ENCODE assay signal across 11 cellular contexts in the genomic region with DNA sequence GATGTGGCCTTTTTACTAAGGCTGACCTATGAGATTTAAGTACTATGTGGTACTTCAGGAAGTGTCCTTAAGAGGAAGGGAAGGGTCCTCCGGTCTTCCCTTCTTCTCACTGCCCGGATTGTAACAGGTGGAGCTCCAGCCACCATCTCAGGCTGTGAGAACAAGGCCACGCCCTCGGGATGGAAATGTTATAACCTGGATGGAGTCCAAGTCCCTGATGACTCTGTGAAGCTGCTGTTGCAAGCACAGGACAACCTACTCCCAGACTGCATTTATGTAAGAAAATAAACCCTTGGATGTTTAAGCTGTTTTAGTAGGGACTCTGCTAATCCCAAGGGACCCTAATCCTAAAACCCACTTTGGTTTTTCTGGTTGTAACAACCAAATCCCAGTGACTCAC.
A peak's percentile ranks its signal among the peaks of the same experiment; 100 is the strongest.
DNase-seq lines count a peak whose midpoint lies in the region; ATAC-seq and TF ChIP-seq lines count a peak whose summit lies in the region.
"Had no signal": no experiment of that assay in that cellular context is flagged by ENCODE, and none has a peak within 500 bp of the region (broad histone marks: within the 10 kb centered on the region; RNA-seq: fewer than 3 reads in every experiment).

No MANE protein-coding gene starts in this region.

- no peak overlapping the region for H3K9ac ChIP-seq in HCT116 (ENCODE audit: low read length)
- H3K9ac ChIP-seq: BLaER1 had no signal

- intact Hi-C loops in A673 (cut with micrococcal nuclease; ENCODE audit: unreplicated experiment) (no loop called here), HCT116 (cut with micrococcal nuclease) (no loop called here), sciatic nerve (cut with DNase I) (no loop called here)

- H3K36me3 ChIP-seq in A673 (ENCODE audit: insufficient read depth, low read length, poor library complexity, severe bottlenecking), result no peaks in the 10 kb centered on the region
- no peaks in the 10 kb centered on the region for H3K36me3 ChIP-seq in HCT116 (ENCODE audit: control insufficient read depth in 1 of 2, insufficient read depth in 2 of 2, low read length in 2 of 2)
- H3K36me3 ChIP-seq: BLaER1 had no signal

- H3K36me3 Mint-ChIP-seq in T-helper 2 cell treated with Interferon-gamma antibody and Interleukin-4, amounts not matched to agents 5 μg/mL and 100 μg/mL, for 36 hours (ENCODE audit: low read depth), result no peaks in the 10 kb centered on the region

- RAD21 ChIA-PET in HCT116 (lab: Charles Lee; ENCODE audit: low non-redundant PET in 1 of 2, low total read pairs in 2 of 2, uncharacterized antibody in 2 of 2, unreplicated experiment in 2 of 2), result no interaction called here

- TF ChIP-seq CTCF in A673 (conservative IDR thresholded peaks at IDR 0.05; ENCODE audit: low read depth, low read length) (no peak), HCT116 (IDR thresholded peaks at IDR 0.05 in 2 of 3, conservative IDR thresholded peaks at IDR 0.05 in 1 of 3; ENCODE audit: borderline replicate concordance in 1 of 3, insufficient read depth in 1 of 3, low read depth in 2 of 3, low read length in 2 of 3) (no peak)

- POLR2A ChIA-PET in A673 (lab: Charles Lee; ENCODE audit: low non-redundant PET) (no interaction called here), HCT116 (lab: Charles Lee) (no interaction called here)

- H3K9me3 ChIP-seq in A673 (ENCODE audit: low read depth, low read length, poor library complexity, severe bottlenecking) (no peaks in the 10 kb centered on the region), HCT116 (ENCODE audit: control insufficient read depth in 1 of 2, insufficient read depth in 1 of 2, low read depth in 1 of 2, low read length in 2 of 2) (no peaks in the 10 kb centered on the region)

- peak overlapping the region; percentile 41 for H3K4me2 ChIP-seq in HCT116 (ENCODE audit: low read length)
- H3K4me2 ChIP-seq: BLaER1 had no signal

- H2AFZ ChIP-seq in HCT116 (ENCODE audit: low read depth, low read length, poor library complexity, severe bottlenecking), result no peak overlapping the region

- no peak for TF ChIP-seq POLR2A in HCT116 (IDR thresholded peaks at IDR 0.05; ENCODE audit: borderline replicate concordance, extremely low read depth, insufficient read depth, insufficient read length)

- no peak for TF ChIP-seq RAD21 in HCT116 (IDR thresholded peaks at IDR 0.05; ENCODE audit: low read depth)

- H3K27me3 ChIP-seq in A673 (replicated peaks; ENCODE audit: insufficient read depth, low read depth, low read length, poor library complexity), result no peaks in the 10 kb centered on the region
- H3K27me3 ChIP-seq in HCT116 (ENCODE audit: insufficient read depth, low read length), result no peaks in the 10 kb centered on the region
- H3K27me3 ChIP-seq: BLaER1, dorsolateral prefrontal cortex had no signal

- ATAC-seq in HCT116, result peak; percentile 58; the same call in 1 of the 2 replicates
- ATAC-seq in HG02938 (IDR thresholded peaks at IDR 0.05; ENCODE audit: unreplicated experiment), result no peak
- ATAC-seq in sciatic nerve, result no peak
- no peak for ATAC-seq in HG02623 (IDR thresholded peaks at IDR 0.05; ENCODE audit: unreplicated experiment)

- no peaks in the 10 kb centered on the region for H3K79me2 ChIP-seq in HCT116 (ENCODE audit: insufficient read depth, low read length)

- CTCF ChIA-PET in A673 (lab: Charles Lee) (no interaction called here), HCT116 (lab: Charles Lee) (interaction anchor here (0.6 kb wide), 1 partner anchor 210 kb away, joined by 4 read pairs; no protein-coding TSS in a partner anchor)

- H3K27ac Mint-ChIP-seq in T-helper 2 cell treated with Interferon-gamma antibody and Interleukin-4, amounts not matched to agents 5 μg/mL and 100 μg/mL, for 36 hours, result no peak overlapping the region

- DNase-seq in A673 (ENCODE audit: low spot score) (peak; percentile 50), HCT116 (ENCODE audit: low read depth, low spot score) (peak; percentile 12), NCI-H69 (lab: John Stamatoyannopoulos, UW) (peak; percentile 92), fibroblast of gingiva (ENCODE audit: low read depth) (peak; percentile 24), sciatic nerve (ENCODE audit: low spot score) (no peak)
- DNase-seq in T-helper 2 cell treated with Interferon-gamma antibody and Interleukin-4, amounts not matched to agents 5 μg/mL and 100 μg/mL, for 36 hours (ENCODE audit: low spot score), result no peak
- DNase-seq: activated effector memory CD4-positive, alpha-beta T cell treated with Interleukin-2 at 50 U/mL for 16 hours; dorsolateral prefrontal cortex had no signal

- BruUV-seq in A673 (replicated peaks; lab: Mats Ljungman, UMichigan) (no TSS peak), HCT116 (replicated peaks; lab: Mats Ljungman, UMichigan) (no TSS peak)

- H3K4me1 ChIP-seq in A673 (ENCODE audit: insufficient read depth, low read length, poor library complexity, severe bottlenecking) (no peaks in the 10 kb centered on the region), HCT116 (ENCODE audit: control insufficient read depth in 1 of 2, insufficient read depth in 2 of 2, low read length in 2 of 2) (peaks cover 11 to 23% of the 10 kb centered on the region in 2 experiments; a peak in 3 of 4 replicates)

- H3K4me1 Mint-ChIP-seq in T-helper 2 cell treated with Interferon-gamma antibody and Interleukin-4, amounts not matched to agents 5 μg/mL and 100 μg/mL, for 36 hours (ENCODE audit: low read depth), result no peaks in the 10 kb centered on the region

- H3K4me3 Mint-ChIP-seq in T-helper 2 cell treated with Interferon-gamma antibody and Interleukin-4, amounts not matched to agents 5 μg/mL and 100 μg/mL, for 36 hours, result no peak overlapping the region

- H3K9me2 ChIP-seq in HCT116 (ENCODE audit: insufficient read depth), result no peaks in the 10 kb centered on the region

- no peak overlapping the region for H3K27ac ChIP-seq in A673 (ENCODE audit: low read depth, low read length, poor library complexity, severe bottlenecking)
- H3K27ac ChIP-seq in HCT116 (ENCODE audit: low read depth, low read length), result no peak overlapping the region
- H3K27ac ChIP-seq: BLaER1, dorsolateral prefrontal cortex had no signal

- no peak overlapping the region for H3K4me3 ChIP-seq in A673 (ENCODE audit: low read depth, low read length, poor library complexity, severe bottlenecking)
- H3K4me3 ChIP-seq in HCT116 (replicated peaks in 1 of 2; ENCODE audit: low read depth in 1 of 2, low read length in 2 of 2), result no peak overlapping the region
- H3K4me3 ChIP-seq: BLaER1, dorsolateral prefrontal cortex had no signal

- no peaks in the 10 kb centered on the region for H3K27me3 Mint-ChIP-seq in T-helper 2 cell treated with Interferon-gamma antibody and Interleukin-4, amounts not matched to agents 5 μg/mL and 100 μg/mL, for 36 hours (ENCODE audit: low read depth)

- H4K20me1 ChIP-seq in HCT116 (ENCODE audit: insufficient read depth), result no peaks in the 10 kb centered on the region
- H4K20me1 ChIP-seq: BLaER1 had no signal

- no peaks in the 10 kb centered on the region for H3K9me3 Mint-ChIP-seq in T-helper 2 cell treated with Interferon-gamma antibody and Interleukin-4, amounts not matched to agents 5 μg/mL and 100 μg/mL, for 36 hours

TF ChIP-seq in HCT116, 20 proteins besides CTCF, POLR2A, EP300 and RAD21:
- no peak for TF ChIP-seq CEBPB (IDR thresholded peaks at IDR 0.05; ENCODE audit: low read depth)
- TF ChIP-seq JUND (IDR thresholded peaks at IDR 0.05), result no peak
TF ChIP-seq in HCT116: peak in this region for 0.

Comparison
In these comparisons a context has a peak if more than half of its experiments do, and no peak if none do; other contexts are left out.
1. DNase-seq: peak in A673 (single experiment), HCT116 (single experiment), NCI-H69 (single experiment) and fibroblast of gingiva (single experiment); none in T-helper 2 cell treated with Interferon-gamma antibody and Interleukin-4, amounts not matched to agents 5 μg/mL and 100 μg/mL, for 36 hours (single experiment) and sciatic nerve (single experiment).